10 cellular contexts compared by ENCODE assay signal in the genomic region with DNA sequence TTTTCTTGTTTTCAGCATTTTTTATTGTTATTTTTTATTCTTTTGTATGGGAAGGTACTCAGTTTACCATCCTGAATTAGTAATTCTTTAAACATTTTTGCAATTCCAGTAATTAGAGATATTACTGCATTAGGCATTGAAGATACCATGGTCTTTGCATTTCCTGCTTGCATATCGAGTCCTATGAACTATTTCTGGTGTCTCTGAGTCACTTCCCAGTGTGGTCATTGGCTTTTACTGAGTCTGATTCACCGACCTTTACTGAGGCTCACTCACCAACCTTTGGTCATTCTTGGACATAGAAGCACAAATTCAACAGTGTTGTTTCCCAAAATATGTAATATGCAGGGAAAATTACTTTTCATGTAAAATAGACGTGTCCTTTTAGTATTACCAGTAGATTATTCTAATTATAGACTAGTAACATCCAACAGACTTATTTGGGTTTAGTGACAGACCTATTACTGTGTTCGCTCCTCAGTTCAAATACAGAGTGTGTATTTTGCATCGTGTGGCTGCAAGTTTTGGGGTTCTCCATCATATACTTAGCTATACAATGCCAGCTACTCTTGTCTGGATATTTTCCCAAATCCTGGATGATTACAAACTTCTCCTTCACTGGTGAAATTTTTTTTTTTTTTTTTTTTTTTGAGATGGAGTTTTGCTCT.
DNase-seq lines count a peak whose midpoint lies in the region; ATAC-seq and TF ChIP-seq lines count a peak whose summit lies in the region.
"Had no signal": no experiment of that assay in that cellular context is flagged by ENCODE, and none has a peak within 500 bp of the region (broad histone marks: within the 10 kb centered on the region; RNA-seq: fewer than 3 reads in every experiment).

No MANE protein-coding gene starts in this region.

- H3K36me3 Mint-ChIP-seq in activated CD4-positive, alpha-beta T cell treated with anti-CD3 and anti-CD28 coated beads, Interleukin-2, amount 10 ng/mL, durations not matched to agents 24 days and 14 days (ENCODE audit: low read depth) = no peaks in the 10 kb centered on the region
- H3K36me3 Mint-ChIP-seq: mesothelial cell of epicardium had no signal

- no peak overlapping the region for H3K4me2 ChIP-seq in MM.1S (ENCODE audit: low read depth, low read length)

- H3K4me1 Mint-ChIP-seq in activated CD4-positive, alpha-beta T cell treated with anti-CD3 and anti-CD28 coated beads, Interleukin-2, amount 10 ng/mL, durations not matched to agents 24 days and 14 days = peaks cover 4% of the 10 kb centered on the region

- no peaks in the 10 kb centered on the region for H4K20me1 ChIP-seq in MM.1S (ENCODE audit: insufficient read depth, low read length)

- no peaks in the 10 kb centered on the region for H3K9me2 ChIP-seq in MM.1S (replicated peaks; ENCODE audit: insufficient read depth, low read length)

- H3K79me2 ChIP-seq in MM.1S (ENCODE audit: low read length) = no peaks in the 10 kb centered on the region

- no peak overlapping the region for H3K27ac Mint-ChIP-seq in activated CD4-positive, alpha-beta T cell treated with anti-CD3 and anti-CD28 coated beads, Interleukin-2, amount 10 ng/mL, durations not matched to agents 24 days and 14 days
- H3K27ac Mint-ChIP-seq: mesothelial cell of epicardium had no signal

- no peak overlapping the region for H3K9ac ChIP-seq in MM.1S (ENCODE audit: low read length)

- H3K4me3 Mint-ChIP-seq in activated CD4-positive, alpha-beta T cell treated with anti-CD3 and anti-CD28 coated beads, Interleukin-2, amount 10 ng/mL, durations not matched to agents 24 days and 14 days = no peak overlapping the region
- H3K4me3 Mint-ChIP-seq: mesothelial cell of epicardium had no signal

- H3K27ac ChIP-seq in MM.1S (ENCODE audit: low read length) = no peak overlapping the region

- ATAC-seq in GM18861 (IDR thresholded peaks at IDR 0.05; ENCODE audit: unreplicated experiment) = peak; percentile 77

- H3F3A ChIP-seq in MM.1S (ENCODE audit: insufficient read depth, low read length) = no peaks in the 10 kb centered on the region

- no peaks in the 10 kb centered on the region for H3K36me3 ChIP-seq in MM.1S (replicated peaks; ENCODE audit: insufficient read depth, low read length)

- no peaks in the 10 kb centered on the region for H3K9me3 ChIP-seq in MM.1S (replicated peaks; ENCODE audit: insufficient read depth, low read length)

- no peak overlapping the region for H2AFZ ChIP-seq in MM.1S (ENCODE audit: low read length)

- no peak for TF ChIP-seq CTCF in MM.1S (IDR thresholded peaks at IDR 0.05; ENCODE audit: low read length)

- intact Hi-C loops in activated CD4-positive, alpha-beta T cell treated with anti-CD3 and anti-CD28 coated beads, Interleukin-2, amount 10 ng/mL, durations not matched to agents 24 days and 14 days (cut with micrococcal nuclease) = no loop called here

- DNase-seq in MM.1S (peak; percentile 18), dedifferentiated amniotic fluid mesenchymal stem cell (ENCODE audit: extremely low spot score) (peak; percentile 57), pulmonary artery endothelial cell (ENCODE audit: low read depth, low spot score) (peak; percentile 49), epidermal melanocyte (ENCODE audit: insufficient read length, low spot score) (no peak), DMS79 treated with DMSO at 0.1 percent for 48 hours (lab: John Stamatoyannopoulos, UW) (no peak)
- DNase-seq in activated CD4-positive, alpha-beta T cell treated with anti-CD3 and anti-CD28 coated beads, Interleukin-2, amount 10 ng/mL, durations not matched to agents 24 days and 14 days = no peak
- no peak for DNase-seq in effector CD8-positive, alpha-beta T cell (lab: John Stamatoyannopoulos, UW)
- DNase-seq: activated effector memory CD4-positive, alpha-beta T cell treated with Interleukin-2 at 50 U/mL for 16 hours had no signal

- no peaks in the 10 kb centered on the region for H3K9me3 Mint-ChIP-seq in activated CD4-positive, alpha-beta T cell treated with anti-CD3 and anti-CD28 coated beads, Interleukin-2, amount 10 ng/mL, durations not matched to agents 24 days and 14 days

- no peaks in the 10 kb centered on the region for H3K27me3 ChIP-seq in MM.1S (replicated peaks; ENCODE audit: insufficient read depth, low read length)

- peaks cover 6% of the 10 kb centered on the region; the same call in 1 of the 2 replicates for H3K4me1 ChIP-seq in MM.1S (ENCODE audit: low read length)

- H3K4me3 ChIP-seq in MM.1S (ENCODE audit: low read length) = no peak overlapping the region

- H3K27me3 Mint-ChIP-seq in activated CD4-positive, alpha-beta T cell treated with anti-CD3 and anti-CD28 coated beads, Interleukin-2, amount 10 ng/mL, durations not matched to agents 24 days and 14 days = peaks cover 14% of the 10 kb centered on the region

Comparison
In these comparisons a context has a peak if more than half of its experiments do, and no peak if none do; other contexts are left out.
1. DNase-seq: peak in MM.1S (single experiment), dedifferentiated amniotic fluid mesenchymal stem cell (single experiment) and pulmonary artery endothelial cell (single experiment); none in epidermal melanocyte (single experiment), activated CD4-positive, alpha-beta T cell treated with anti-CD3 and anti-CD28 coated beads, Interleukin-2, amount 10 ng/mL, durations not matched to agents 24 days and 14 days (single experiment), DMS79 treated with DMSO at 0.1 percent for 48 hours (single experiment) and effector CD8-positive, alpha-beta T cell (single experiment).